ENCODE assay signal across 14 cellular contexts in genomic region chr6:149014631-149015171, GRCh38.
DNase-seq lines count a peak whose midpoint lies in the region; ATAC-seq and TF ChIP-seq lines count a peak whose summit lies in the region.
"Had no signal": no experiment of that assay in that cellular context is flagged by ENCODE, and none has a peak within 500 bp of the region (broad histone marks: within the 10 kb centered on the region; RNA-seq: fewer than 3 reads in every experiment).

No MANE protein-coding gene starts in this region.

- no peak overlapping the region for H4K8ac ChIP-seq in neuronal stem cell (ENCODE audit: low read depth, low read length)

- H3K18ac ChIP-seq in neuronal stem cell (ENCODE audit: low read length), result peak overlapping the region; percentile 58

- TF ChIP-seq CTCF in fibroblast of pulmonary artery (IDR thresholded peaks at IDR 0.05; ENCODE audit: low read length, missing control alignments), result no peak

- H3K9ac ChIP-seq in neuronal stem cell (ENCODE audit: low read depth, low read length, poor library complexity), result peak overlapping the region; percentile 56
- H3K9ac ChIP-seq: BLaER1 treated with 17β-estradiol and CSF1 and Interleukin-3, amounts not matched to agents 10 nM and 100 nM had no signal

- no peak overlapping the region for H3K4me3 ChIP-seq in H7 (ENCODE audit: insufficient read depth, low read depth, low read length)
- H3K4me3 ChIP-seq in fibroblast of pulmonary artery (replicated peaks; ENCODE audit: low read depth, low read length), result no peak overlapping the region
- H3K4me3 ChIP-seq in neuronal stem cell (ENCODE audit: low read length in 2 of 2), result no peak overlapping the region
- H3K4me3 ChIP-seq: BLaER1 treated with 17β-estradiol and CSF1 and Interleukin-3, amounts not matched to agents 10 nM and 100 nM; right lobe of liver had no signal

- no peak overlapping the region for H2AFZ ChIP-seq in neuronal stem cell (ENCODE audit: low read length)

- H3K4me1 ChIP-seq in neuronal stem cell (ENCODE audit: control insufficient read depth in 2 of 2, insufficient read depth in 1 of 2, low read depth in 1 of 2, low read length in 2 of 2), result peaks cover 0 to 3% of the 10 kb centered on the region in 2 donors
- H3K4me1 ChIP-seq: right lobe of liver had no signal

- no CpG with 5 or more reads among the region's 2 CpGs for WGBS in neuronal stem cell (ENCODE audit: extremely low coverage in 2 of 2, insufficient read length in 2 of 2, insufficient replicate concordance in 1 of 2), 2 donors

- DNase-seq in H7 (peak; percentile 66), fibroblast of pulmonary artery (ENCODE audit: low read depth) (peak; percentile 71), neuronal stem cell (ENCODE audit: low spot score) (no peak), NCI-H1436 treated with DMSO at 0.1 percent for 48 hours (lab: John Stamatoyannopoulos, UW) (no peak), SIG-M5 treated with dmso at 0.1 percent for 504 hours (lab: John Stamatoyannopoulos, UW; ENCODE audit: unreplicated experiment) (no peak), SHP77 (lab: John Stamatoyannopoulos, UW) (no peak)
- DNase-seq: DMS79 treated with DMSO at 0.1 percent for 48 hours; natural killer cell; right lobe of liver; stimulated activated naive CD8-positive, alpha-beta T cell treated with anti-CD3 and anti-CD28 coated beads, Interleukin-15, amount 100 ng/mL, for 72 hours; T-helper 1 cell had no signal

- H3K27ac ChIP-seq in neuronal stem cell (replicated peaks; ENCODE audit: low read length), result no peak overlapping the region
- H3K27ac ChIP-seq: BLaER1 treated with 17β-estradiol and CSF1 and Interleukin-3, amounts not matched to agents 10 nM and 100 nM; right lobe of liver had no signal

- H2BK5ac ChIP-seq in neuronal stem cell (ENCODE audit: low read length), result peak overlapping the region; percentile 10

- H2BK120ac ChIP-seq in neuronal stem cell (ENCODE audit: low read depth, low read length), result no peak overlapping the region

- H3K4me2 ChIP-seq in neuronal stem cell (ENCODE audit: insufficient read depth, low read length, poor library complexity, severe bottlenecking), result no peak overlapping the region

- H3K79me1 ChIP-seq in neuronal stem cell (ENCODE audit: low read depth, low read length), result no peaks in the 10 kb centered on the region

- H3K4ac ChIP-seq in neuronal stem cell (ENCODE audit: low read length), result no peak overlapping the region

- no peak overlapping the region for H2BK12ac ChIP-seq in neuronal stem cell (ENCODE audit: low read length)

- no peak overlapping the region for H2AK5ac ChIP-seq in neuronal stem cell (ENCODE audit: low read depth, low read length)

- H3K27me3 ChIP-seq in H7 (ENCODE audit: control insufficient read depth, insufficient read depth, low read length), result no peaks in the 10 kb centered on the region
- no peaks in the 10 kb centered on the region for H3K27me3 ChIP-seq in neuronal stem cell (ENCODE audit: control insufficient read depth in 3 of 3, insufficient read depth in 3 of 3, low read depth in 1 of 3, low read length in 3 of 3)
- H3K27me3 ChIP-seq: BLaER1 treated with 17β-estradiol and CSF1 and Interleukin-3, amounts not matched to agents 10 nM and 100 nM; right lobe of liver had no signal

- no peak overlapping the region for H4K91ac ChIP-seq in neuronal stem cell (ENCODE audit: low read depth, low read length, poor library complexity)

- ATAC-seq in SK-N-SH treated with all-trans-retinoic acid at 6 μM for 48 hours (peak; percentile 44), GM21423 (IDR thresholded peaks at IDR 0.05; ENCODE audit: unreplicated experiment) (no peak)
- ATAC-seq: stimulated activated naive CD8-positive, alpha-beta T cell treated with anti-CD3 and anti-CD28 coated beads, Interleukin-15, amount 100 ng/mL, for 72 hours had no signal

- H3K14ac ChIP-seq in neuronal stem cell (ENCODE audit: low read length), result peak overlapping the region; percentile 64

- 0 out of 2 replicates have a peak, but pooled peaks cover 1% of the 10 kb centered on the region for H3K36me3 ChIP-seq in H7 (replicated peaks; ENCODE audit: control insufficient read depth, insufficient read depth, low read length)
- H3K36me3 ChIP-seq in neuronal stem cell (replicated peaks in 1 of 2; ENCODE audit: control insufficient read depth in 2 of 2, insufficient read depth in 2 of 2, low read length in 2 of 2), result no peaks in the 10 kb centered on the region
- H3K36me3 ChIP-seq: right lobe of liver had no signal

- H2BK15ac ChIP-seq in neuronal stem cell (ENCODE audit: low read length), result no peak overlapping the region

- no peaks in the 10 kb centered on the region for H3K9me3 ChIP-seq in neuronal stem cell (replicated peaks in 1 of 2; ENCODE audit: control insufficient read depth in 2 of 2, insufficient read depth in 1 of 2, low read depth in 1 of 2, low read length in 2 of 2)
- H3K9me3 ChIP-seq: BLaER1 treated with 17β-estradiol and CSF1 and Interleukin-3, amounts not matched to agents 10 nM and 100 nM; right lobe of liver had no signal

- H3K23ac ChIP-seq in neuronal stem cell (ENCODE audit: low read depth, low read length, poor library complexity), result no peak overlapping the region

TF ChIP-seq in SK-N-SH treated with all-trans-retinoic acid at 6 μM for 48 hours, 23 proteins besides CTCF, POLR2A, EP300 and RAD21:
- no peak for TF ChIP-seq ESRRG (CRISPR knock-in tag; IDR thresholded peaks at IDR 0.05)
- no peak for TF ChIP-seq ZNF565 (CRISPR knock-in tag; conservative IDR thresholded peaks at IDR 0.05; ENCODE audit: low read depth)
- no peak for TF ChIP-seq ARNTL (CRISPR knock-in tag; IDR thresholded peaks at IDR 0.05; ENCODE audit: borderline replicate concordance, low read depth)
- TF ChIP-seq ZC3H10 (CRISPR knock-in tag; IDR thresholded peaks at IDR 0.05), result no peak

Comparison
In these comparisons a context has a peak if more than half of its experiments do, and no peak if none do; other contexts are left out.
1. DNase-seq: peak in H7 (single experiment) and fibroblast of pulmonary artery (single experiment); none in neuronal stem cell (single experiment), NCI-H1436 treated with DMSO at 0.1 percent for 48 hours (single experiment), SIG-M5 treated with dmso at 0.1 percent for 504 hours (single experiment) and SHP77 (0 of 2).